9 cellular contexts compared by ENCODE assay signal in genomic region chr1:12620142-12620865, GRCh38. TPM values are rescaled to one million over a fixed set of nuclear protein-coding genes. Genes with fewer than 3 reads are reported as not detected.
DNase-seq lines count a peak whose midpoint lies in the region; ATAC-seq, FAIRE-seq and TF ChIP-seq lines count a peak whose summit lies in the region.
"Had no signal": no experiment of that assay in that cellular context is flagged by ENCODE, and none has a peak within 500 bp of the region (broad histone marks: within the 10 kb centered on the region; RNA-seq: fewer than 3 reads in every experiment).

No MANE protein-coding gene starts in this region.

- no peak for FAIRE-seq in pancreas (lab: Jason Lieb, UNC)

- H4K20me1 ChIP-seq in DND-41 (ENCODE audit: insufficient read depth, low read length) (peaks cover 5% of the 10 kb centered on the region; the same call in 1 of the 2 replicates), MM.1S (ENCODE audit: insufficient read depth, low read length) (no peaks in the 10 kb centered on the region)

- H2AFZ ChIP-seq in DND-41 (ENCODE audit: low read depth, low read length) (no peak overlapping the region), MM.1S (ENCODE audit: low read length) (no peak overlapping the region)

- H3K27me3 ChIP-seq in DND-41 (ENCODE audit: insufficient read depth, low read length, poor library complexity) (peaks cover 5% of the 10 kb centered on the region), MM.1S (replicated peaks; ENCODE audit: insufficient read depth, low read length) (peaks cover 30% of the 10 kb centered on the region), pancreas (no peaks in the 10 kb centered on the region)

- no peak for TF ChIP-seq CTCF in DND-41 (IDR thresholded peaks at IDR 0.05; ENCODE audit: borderline replicate concordance, extremely low read depth, low read length, poor library complexity, severe bottlenecking)
- no peak; the same call in 1 of the 2 replicates for TF ChIP-seq CTCF in MM.1S (IDR thresholded peaks at IDR 0.05; ENCODE audit: low read length)
- TF ChIP-seq CTCF in neural crest cell (conservative IDR thresholded peaks at IDR 0.05): no peak
- no peak for TF ChIP-seq CTCF in pancreas (IDR thresholded peaks at IDR 0.05)

- H3F3A ChIP-seq in MM.1S (ENCODE audit: insufficient read depth, low read length): peaks cover 13% of the 10 kb centered on the region; the same call in 1 of the 2 replicates

- peak overlapping the region; percentile 63 for H3K27ac ChIP-seq in DND-41 (ENCODE audit: low read length)
- H3K27ac ChIP-seq in MM.1S (ENCODE audit: low read length): no peak overlapping the region
- no peak overlapping the region for H3K27ac ChIP-seq in pancreas
- H3K27ac ChIP-seq: neutrophil had no signal

- H3K4me2 ChIP-seq in DND-41 (ENCODE audit: insufficient read depth, low read length): peak overlapping the region; percentile 68
- peak overlapping the region; percentile 87; the same call in 1 of the 2 replicates for H3K4me2 ChIP-seq in MM.1S (ENCODE audit: low read depth, low read length)

- H3K4me1 Mint-ChIP-seq in activated naive CD8-positive, alpha-beta T cell (ENCODE audit: low read depth): peaks cover 32% of the 10 kb centered on the region
- peaks cover 42% of the 10 kb centered on the region for H3K4me1 Mint-ChIP-seq in neural crest cell

- no peaks in the 10 kb centered on the region for H3K9me3 Mint-ChIP-seq in activated naive CD8-positive, alpha-beta T cell (ENCODE audit: low read depth)
- no peaks in the 10 kb centered on the region for H3K9me3 Mint-ChIP-seq in neural crest cell

- H3K9ac ChIP-seq in DND-41 (ENCODE audit: low read depth, low read length) (peak overlapping the region; percentile 23), MM.1S (ENCODE audit: low read length) (no peak overlapping the region)

- H3K4me3 ChIP-seq in DND-41 (ENCODE audit: low read depth in 1 of 2, low read length in 2 of 2) (peak overlapping the region in 1 of 2 experiments; percentile 6; a peak in 1 of 4 replicates), MM.1S (ENCODE audit: low read length) (no peak overlapping the region), pancreas (peak overlapping the region in 2 of 4 donors; percentile 84 to 92)

- H3K36me3 ChIP-seq in DND-41 (ENCODE audit: insufficient read depth, low read length) (no peaks in the 10 kb centered on the region; the same call in 1 of the 2 replicates), MM.1S (replicated peaks; ENCODE audit: insufficient read depth, low read length) (no peaks in the 10 kb centered on the region), pancreas (no peaks in the 10 kb centered on the region)
- H3K36me3 ChIP-seq: neutrophil had no signal

- 43 to 53% methylated on average over 10 of the region's 10 CpGs for WGBS in pancreas, 2 donors

- H3K4me1 ChIP-seq in DND-41 (ENCODE audit: insufficient read depth, low read length) (peaks cover 56% of the 10 kb centered on the region), MM.1S (ENCODE audit: low read length) (peaks cover 13% of the 10 kb centered on the region), pancreas (peaks cover 12 to 19% (median 14%) of the 10 kb centered on the region in 3 donors)

- no peaks in the 10 kb centered on the region for H3K36me3 Mint-ChIP-seq in activated naive CD8-positive, alpha-beta T cell
- H3K36me3 Mint-ChIP-seq in neural crest cell (ENCODE audit: low read depth): no peaks in the 10 kb centered on the region

- H3K27me3 Mint-ChIP-seq in activated naive CD8-positive, alpha-beta T cell: no peaks in the 10 kb centered on the region
- H3K27me3 Mint-ChIP-seq in neural crest cell (ENCODE audit: low read depth): peaks cover 47% of the 10 kb centered on the region

- H3K9me3 ChIP-seq in DND-41 (ENCODE audit: insufficient read depth, low read length, severe bottlenecking): no peaks in the 10 kb centered on the region
- H3K9me3 ChIP-seq in MM.1S (replicated peaks; ENCODE audit: insufficient read depth, low read length): no peaks in the 10 kb centered on the region
- no peaks in the 10 kb centered on the region for H3K9me3 ChIP-seq in pancreas
- H3K9me3 ChIP-seq: neutrophil had no signal

- H3K79me2 ChIP-seq in DND-41 (ENCODE audit: insufficient read depth, low read length): peaks cover 22% of the 10 kb centered on the region
- no peaks in the 10 kb centered on the region for H3K79me2 ChIP-seq in MM.1S (ENCODE audit: low read length)

- ATAC-seq in DND-41 (ENCODE audit: insufficient read depth, low read depth) (peak; percentile 47), pancreas (no peak), HG03025 (IDR thresholded peaks at IDR 0.05; ENCODE audit: low FRiP score, unreplicated experiment) (no peak)

- H3K4me3 Mint-ChIP-seq in activated naive CD8-positive, alpha-beta T cell: peak overlapping the region; percentile 99
- peak overlapping the region; percentile 98 for H3K4me3 Mint-ChIP-seq in neural crest cell

- peak overlapping the region; percentile 80 for H3K27ac Mint-ChIP-seq in activated naive CD8-positive, alpha-beta T cell
- no peak overlapping the region for H3K27ac Mint-ChIP-seq in neural crest cell (ENCODE audit: unreplicated experiment)

- peak; percentile 73 for DNase-seq in DND-41
- peak; percentile 30 for DNase-seq in MM.1S
- DNase-seq in neural crest cell (ENCODE audit: low read depth, low spot score): no peak
- DNase-seq in pancreas: no peak
- no peak for DNase-seq in NCI-H226
- DNase-seq in C1 segment of cervical spinal cord (lab: John Stamatoyannopoulos, UW): no peak

- H3K9me2 ChIP-seq in MM.1S (replicated peaks; ENCODE audit: insufficient read depth, low read length): no peaks in the 10 kb centered on the region

- intact Hi-C loops in pancreas (cut with DNase I): no loop called here

RNA-seq across cellular contexts. Expression of gene DHRS3, which starts 2.3 kb away (rescaled TPM):
- total RNA-seq in neural crest cell (0.91 and 1.8 TPM in 2 replicates), pancreas (10 to 100 TPM; 51.3 to 98.6 (median 71.0) TPM)
- polyA plus RNA-seq in pancreas: 10 to 100 TPM; 47.7 to 48.2 TPM

RNA-seq across cellular contexts. Expression of gene AADACL4, which starts 23.6 kb away (rescaled TPM):
- total RNA-seq in neural crest cell: not detected in 2 replicates
- total RNA-seq in pancreas: not detected
- not detected for polyA plus RNA-seq in pancreas

Comparison
In these comparisons a context has a peak if more than half of its experiments do, and no peak if none do; other contexts are left out.
1. DNase-seq: peak in DND-41 (single experiment) and MM.1S (single experiment); none in neural crest cell (single experiment), pancreas (0 of 6), NCI-H226 (single experiment) and C1 segment of cervical spinal cord (0 of 14).
2. RNA of gene DHRS3, which starts 2.3 kb away (total RNA-seq): 51.3 to 98.6 TPM in pancreas; 0.91 to 1.8 TPM in neural crest cell; every median in the first group is over 10 times any median in the second.